In genomic region chr10:412109-412508, GRCh38 we compare ENCODE assay signal across 28 cellular contexts.
DNase-seq lines count a peak whose midpoint lies in the region; ATAC-seq and TF ChIP-seq lines count a peak whose summit lies in the region.
"Had no signal": no experiment of that assay in that cellular context is flagged by ENCODE, and none has a peak within 500 bp of the region (broad histone marks: within the 10 kb centered on the region; RNA-seq: fewer than 3 reads in every experiment).

No MANE protein-coding gene starts in this region.

- H3K9me3 ChIP-seq in OCI-LY7 (ENCODE audit: low read length), result no peaks in the 10 kb centered on the region

- no peaks in the 10 kb centered on the region for H3K4me1 ChIP-seq in OCI-LY7 (ENCODE audit: insufficient read depth, low read length, poor library complexity, severe bottlenecking)

- no peak overlapping the region for H3K4me2 ChIP-seq in OCI-LY7 (ENCODE audit: low read length)
- H3K4me2 ChIP-seq: GM23338 had no signal

- no TSS peak for BruUV-seq in OCI-LY7 (replicated peaks; lab: Mats Ljungman, UMichigan)

- peak; percentile 40 for ATAC-seq in GM18867 (IDR thresholded peaks at IDR 0.05; ENCODE audit: unreplicated experiment)
- peak; percentile 70 for ATAC-seq in HG03439 (IDR thresholded peaks at IDR 0.05; ENCODE audit: unreplicated experiment)
- peak; percentile 67 for ATAC-seq in stimulated activated memory B cell treated with anti-CD40 and anti-IgM and Interleukin-4, amounts not matched to agents 10 μg/mL and 1 μg/mL and 100 μg/mL, for 72 hours
- ATAC-seq in GM21717 (IDR thresholded peaks at IDR 0.05; ENCODE audit: unreplicated experiment), result no peak
- ATAC-seq: effector memory CD8-positive, alpha-beta T cell; esophagus mucosa; GM23338 had no signal

- H3K9me2 ChIP-seq in OCI-LY7 (ENCODE audit: insufficient read depth, low read length), result no peaks in the 10 kb centered on the region

- no peak overlapping the region for H3K27ac Mint-ChIP-seq in stimulated activated memory B cell treated with anti-CD40 and anti-IgM and Interleukin-4, amounts not matched to agents 10 μg/mL and 1 μg/mL and 100 μg/mL, for 72 hours
- H3K27ac Mint-ChIP-seq: activated CD4-positive, alpha-beta T cell treated with anti-CD3 and anti-CD28 coated beads, Interleukin-2, amount 10 ng/mL, durations not matched to agents 24 days and 14 days; CD4-positive, alpha-beta T cell; effector memory CD8-positive, alpha-beta T cell; GM23338; HFFc6; type B pancreatic cell had no signal

- H3K4me3 ChIP-seq in OCI-LY7 (ENCODE audit: low read depth, low read length, poor library complexity, severe bottlenecking), result no peak overlapping the region
- H3K4me3 ChIP-seq: GM23338, lung, skin epidermis had no signal

- no peak for TF ChIP-seq CTCF in OCI-LY7 (conservative IDR thresholded peaks at IDR 0.05; ENCODE audit: low read length)

- DNase-seq in foreskin melanocyte, result peak; percentile 68
- DNase-seq in HK-2 (ENCODE audit: unreplicated experiment), result no peak
- DNase-seq in OCI-LY7 (ENCODE audit: low spot score), result no peak
- DNase-seq: activated CD4-positive, alpha-beta T cell treated with anti-CD3 and anti-CD28 coated beads, Interleukin-2, amount 10 ng/mL, durations not matched to agents 24 days and 14 days; activated naive CD4-positive, alpha-beta T cell treated with Interleukin-2 at 50 U/mL for 16 hours; activated T-cell treated with anti-CD3 and anti-CD28 coated beads, Interleukin-2, amount 50 U/mL, for 48 hours; CD4-positive, alpha-beta T cell; DMS153; effector memory CD8-positive, alpha-beta T cell; HFFc6; Kasumi-1; kidney; MV-4-11; NCI-H2171 treated with DMSO at 0.1 percent for 48 hours; NCI-H526 treated with DMSO at 0.1 percent for 48 hours; Right ventricle myocardium superior; stimulated activated CD4-positive, alpha-beta T cell treated with anti-CD3 and anti-CD28 coated beads, Interleukin-1b, Interleukin-23, amount 100 ng/mL, for 48 hours had no signal

- peaks cover 83% of the 10 kb centered on the region for H3K36me3 ChIP-seq in OCI-LY7 (ENCODE audit: insufficient read depth, low read length)

- no peak overlapping the region for H3K27ac ChIP-seq in OCI-LY7 (ENCODE audit: low read depth, low read length, poor library complexity, severe bottlenecking)
- H3K27ac ChIP-seq: HL-60, skin epidermis, VCaP had no signal

- H3K79me2 ChIP-seq in OCI-LY7 (ENCODE audit: insufficient read depth, low read depth, low read length), result no peaks in the 10 kb centered on the region

- peaks cover 2% of the 10 kb centered on the region for H3K27me3 Mint-ChIP-seq in stimulated activated memory B cell treated with anti-CD40 and anti-IgM and Interleukin-4, amounts not matched to agents 10 μg/mL and 1 μg/mL and 100 μg/mL, for 72 hours
- H3K27me3 Mint-ChIP-seq: CD4-positive, alpha-beta T cell; type B pancreatic cell had no signal

- no peaks in the 10 kb centered on the region for H3K36me3 Mint-ChIP-seq in stimulated activated memory B cell treated with anti-CD40 and anti-IgM and Interleukin-4, amounts not matched to agents 10 μg/mL and 1 μg/mL and 100 μg/mL, for 72 hours

- H4K20me1 ChIP-seq in OCI-LY7 (ENCODE audit: insufficient read depth, low read length), result no peaks in the 10 kb centered on the region

- H2AFZ ChIP-seq in OCI-LY7 (ENCODE audit: low read length), result no peak overlapping the region
- H2AFZ ChIP-seq: GM23338 had no signal

- POLR2A ChIA-PET in OCI-LY7 (lab: Charles Lee), result interaction anchor here (0.7 kb wide), 1 partner anchor 708 kb away, joined by 3 read pairs; no protein-coding TSS in a partner anchor

- H3K4me1 Mint-ChIP-seq in stimulated activated memory B cell treated with anti-CD40 and anti-IgM and Interleukin-4, amounts not matched to agents 10 μg/mL and 1 μg/mL and 100 μg/mL, for 72 hours, result peaks cover 7% of the 10 kb centered on the region
- H3K4me1 Mint-ChIP-seq: activated CD4-positive, alpha-beta T cell treated with anti-CD3 and anti-CD28 coated beads, Interleukin-2, amount 10 ng/mL, durations not matched to agents 24 days and 14 days had no signal

- H3K9me3 Mint-ChIP-seq in stimulated activated memory B cell treated with anti-CD40 and anti-IgM and Interleukin-4, amounts not matched to agents 10 μg/mL and 1 μg/mL and 100 μg/mL, for 72 hours, result no peaks in the 10 kb centered on the region
- H3K9me3 Mint-ChIP-seq: activated CD4-positive, alpha-beta T cell treated with anti-CD3 and anti-CD28 coated beads, Interleukin-2, amount 10 ng/mL, durations not matched to agents 24 days and 14 days; CD4-positive, alpha-beta T cell; effector memory CD8-positive, alpha-beta T cell; GM23338; HFFc6; type B pancreatic cell had no signal

- H3K4me3 Mint-ChIP-seq in stimulated activated memory B cell treated with anti-CD40 and anti-IgM and Interleukin-4, amounts not matched to agents 10 μg/mL and 1 μg/mL and 100 μg/mL, for 72 hours, result no peak overlapping the region
- H3K4me3 Mint-ChIP-seq: activated CD4-positive, alpha-beta T cell treated with anti-CD3 and anti-CD28 coated beads, Interleukin-2, amount 10 ng/mL, durations not matched to agents 24 days and 14 days; CD4-positive, alpha-beta T cell; effector memory CD8-positive, alpha-beta T cell; GM23338; HFFc6; type B pancreatic cell had no signal

- CTCF ChIA-PET in OCI-LY7 (lab: Charles Lee; ENCODE audit: unreplicated experiment), result no interaction called here

- intact Hi-C loops in OCI-LY7 (cut with micrococcal nuclease; ENCODE audit: unreplicated experiment), result no loop called here
